2 cellular contexts compared by ENCODE assay signal in the genomic region with DNA sequence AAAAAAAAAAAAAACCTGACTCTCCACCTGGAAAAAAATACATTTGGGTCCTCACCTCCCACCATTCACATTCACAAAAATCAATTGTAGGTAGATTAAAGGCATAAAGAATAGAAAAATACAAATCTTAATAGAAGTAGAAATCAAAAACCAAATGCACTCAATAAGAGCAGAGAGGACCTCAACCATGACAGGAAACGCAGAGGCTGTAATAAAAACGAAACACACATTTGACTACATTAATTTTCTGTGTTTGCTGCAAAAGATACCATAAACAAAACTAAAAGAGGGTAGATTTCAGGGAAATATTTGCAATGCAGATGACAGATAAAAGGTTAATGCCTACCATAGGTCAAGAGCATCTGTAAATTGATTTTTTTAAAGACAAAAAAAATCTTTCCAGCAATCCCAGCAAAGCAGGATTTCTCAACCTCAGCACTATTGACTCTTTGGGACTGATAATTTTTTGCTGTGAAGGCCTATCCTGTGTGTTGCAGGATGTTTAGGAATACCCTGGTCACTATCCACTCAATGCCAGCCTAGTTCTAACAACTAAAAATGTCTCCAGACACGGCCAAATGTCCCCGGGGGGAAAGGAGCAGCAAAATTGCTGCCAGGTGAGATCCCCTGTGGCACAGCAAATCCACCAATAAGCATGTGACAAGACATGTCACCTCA.
TF ChIP-seq lines count a peak whose summit lies in the region.

No MANE protein-coding gene starts in this region.

TF ChIP-seq in GM12878, 131 proteins besides CTCF, POLR2A, EP300 and RAD21:
- peak; percentile 42 for TF ChIP-seq JUNB (IDR thresholded peaks at IDR 0.05)
- TF ChIP-seq CEBPB (IDR thresholded peaks at IDR 0.05; ENCODE audit: borderline replicate concordance in 1 of 2, low read depth in 2 of 2, low read length in 2 of 2) = no peak

TF ChIP-seq in SK-N-SH, 30 proteins besides CTCF, POLR2A, EP300 and RAD21:
- TF ChIP-seq YY1 (IDR thresholded peaks at IDR 0.05; ENCODE audit: low read depth) (no peak), NFIC (IDR thresholded peaks at IDR 0.05; ENCODE audit: borderline replicate concordance) (no peak), TEAD4 (IDR thresholded peaks at IDR 0.05; ENCODE audit: borderline replicate concordance, insufficient read depth) (no peak), ELF1 (IDR thresholded peaks at IDR 0.05) (no peak), SMC3 (IDR thresholded peaks at IDR 0.05; ENCODE audit: low read depth, low read length) (no peak), RCOR1 (IDR thresholded peaks at IDR 0.05; ENCODE audit: low read length) (no peak), FOSL2 (IDR thresholded peaks at IDR 0.05; ENCODE audit: borderline replicate concordance, low read depth) (no peak)
- TF ChIP-seq, protein P1, sequence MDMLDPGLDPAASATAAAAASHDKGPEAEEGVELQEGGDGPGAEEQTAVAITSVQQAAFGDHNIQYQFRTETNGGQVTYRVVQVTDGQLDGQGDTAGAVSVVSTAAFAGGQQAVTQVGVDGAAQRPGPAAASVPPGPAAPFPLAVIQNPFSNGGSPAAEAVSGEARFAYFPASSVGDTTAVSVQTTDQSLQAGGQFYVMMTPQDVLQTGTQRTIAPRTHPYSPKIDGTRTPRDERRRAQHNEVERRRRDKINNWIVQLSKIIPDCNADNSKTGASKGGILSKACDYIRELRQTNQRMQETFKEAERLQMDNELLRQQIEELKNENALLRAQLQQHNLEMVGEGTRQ (IDR thresholded peaks at IDR 0.05; ENCODE audit: borderline replicate concordance, low read depth, low read length) = no peak
- TF ChIP-seq, protein P2, sequence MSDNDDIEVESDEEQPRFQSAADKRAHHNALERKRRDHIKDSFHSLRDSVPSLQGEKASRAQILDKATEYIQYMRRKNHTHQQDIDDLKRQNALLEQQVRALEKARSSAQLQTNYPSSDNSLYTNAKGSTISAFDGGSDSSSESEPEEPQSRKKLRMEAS (IDR thresholded peaks at IDR 0.05; ENCODE audit: low read depth) = no peak
- TF ChIP-seq, protein P3, sequence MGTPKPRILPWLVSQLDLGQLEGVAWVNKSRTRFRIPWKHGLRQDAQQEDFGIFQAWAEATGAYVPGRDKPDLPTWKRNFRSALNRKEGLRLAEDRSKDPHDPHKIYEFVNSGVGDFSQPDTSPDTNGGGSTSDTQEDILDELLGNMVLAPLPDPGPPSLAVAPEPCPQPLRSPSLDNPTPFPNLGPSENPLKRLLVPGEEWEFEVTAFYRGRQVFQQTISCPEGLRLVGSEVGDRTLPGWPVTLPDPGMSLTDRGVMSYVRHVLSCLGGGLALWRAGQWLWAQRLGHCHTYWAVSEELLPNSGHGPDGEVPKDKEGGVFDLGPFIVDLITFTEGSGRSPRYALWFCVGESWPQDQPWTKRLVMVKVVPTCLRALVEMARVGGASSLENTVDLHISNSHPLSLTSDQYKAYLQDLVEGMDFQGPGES (IDR thresholded peaks at IDR 0.05; ENCODE audit: low read depth, low read length) = no peak
- TF ChIP-seq, protein P4, sequence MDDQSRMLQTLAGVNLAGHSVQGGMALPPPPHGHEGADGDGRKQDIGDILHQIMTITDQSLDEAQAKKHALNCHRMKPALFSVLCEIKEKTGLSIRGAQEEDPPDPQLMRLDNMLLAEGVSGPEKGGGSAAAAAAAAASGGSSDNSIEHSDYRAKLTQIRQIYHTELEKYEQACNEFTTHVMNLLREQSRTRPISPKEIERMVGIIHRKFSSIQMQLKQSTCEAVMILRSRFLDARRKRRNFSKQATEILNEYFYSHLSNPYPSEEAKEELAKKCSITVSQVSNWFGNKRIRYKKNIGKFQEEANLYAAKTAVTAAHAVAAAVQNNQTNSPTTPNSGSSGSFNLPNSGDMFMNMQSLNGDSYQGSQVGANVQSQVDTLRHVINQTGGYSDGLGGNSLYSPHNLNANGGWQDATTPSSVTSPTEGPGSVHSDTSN (IDR thresholded peaks at IDR 0.05) = no peak
